ENCODE assay signal across 29 cellular contexts in the genomic region with DNA sequence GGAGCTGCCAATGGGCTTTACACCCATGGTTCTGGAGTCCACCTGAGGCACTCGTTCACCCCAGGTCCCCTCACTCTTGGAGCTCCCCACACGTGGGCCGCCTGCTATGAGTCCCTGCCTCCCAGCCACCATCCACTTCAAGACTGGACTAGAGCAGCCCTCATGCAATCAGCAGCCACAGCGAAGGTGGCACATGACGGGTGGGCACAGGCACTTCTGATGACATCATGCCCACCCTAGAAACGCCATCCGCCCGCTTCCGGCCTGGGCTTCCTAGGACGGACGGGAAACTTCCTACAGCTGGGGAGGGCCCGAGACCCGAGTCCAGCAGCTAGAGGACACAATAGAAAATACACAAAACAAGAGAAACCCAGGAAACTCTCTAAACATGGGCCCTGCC.
"Had no signal": no experiment of that assay in that cellular context is flagged by ENCODE, and none has a peak within 500 bp of the region (broad histone marks: within the 10 kb centered on the region; RNA-seq: fewer than 3 reads in every experiment).

No MANE protein-coding gene starts in this region.

- H3K9ac ChIP-seq: parathyroid adenoma had no signal

- FAIRE-seq: urothelium cell line had no signal

- H3K9me3 ChIP-seq: ovary, psoas muscle, suprapubic skin, testis, tibial artery, transverse colon, vagina had no signal

- H2AFZ ChIP-seq: parathyroid adenoma had no signal

- H3K4me2 ChIP-seq: smooth muscle cell had no signal

- DNase-seq: naive thymus-derived CD8-positive, alpha-beta T cell; nephron progenitor cell; occipital lobe; ovary; posterior cingulate gyrus; psoas muscle; right cardiac atrium; spleen; stimulated activated CD4-positive, alpha-beta T cell treated with anti-CD3 and anti-CD28 coated beads, Interleukin-12 subunit alpha, Interleukin-12 subunit beta, amount 100 ng/mL, for 4 hours; stimulated activated CD4-positive, alpha-beta T cell treated with anti-CD3 and anti-CD28 coated beads, Interleukin-1b, Interleukin-23, amount 100 ng/mL, for 48 hours; stimulated activated CD4-positive, alpha-beta T cell treated with anti-CD3 and anti-CD28 coated beads, Interleukin-4, amount 100 ng/mL, for 1 hour; stimulated activated CD4-positive, alpha-beta T cell treated with anti-CD3 and anti-CD28 coated beads, Interleukin-4, amount 100 ng/mL, for 4 hours; stimulated activated CD8-positive, alpha-beta memory T cell treated with anti-CD3 and anti-CD28 coated beads, Interleukin-4, amount 100 ng/mL, for 48 hours; stimulated activated naive CD4-positive, alpha-beta T cell; stimulated activated naive CD8-positive, alpha-beta T cell treated with anti-CD3 and anti-CD28 coated beads, Interleukin-15, amount 100 ng/mL, for 72 hours; stimulated activated naive CD8-positive, alpha-beta T cell treated with anti-CD3 and anti-CD28 coated beads, Interleukin-15, Interleukin-2, amounts not matched to agents 100 U/mL and 50 U/mL, for 24 hours; substantia nigra; testis; tibial artery; transverse colon had no signal

- H3K4me3 ChIP-seq: ovary, psoas muscle, skin epidermis, smooth muscle cell, spleen, suprapubic skin, testis, tibial artery, transverse colon, vagina had no signal

- H3K27ac ChIP-seq: ovary, parathyroid adenoma, psoas muscle, skin epidermis, spleen, suprapubic skin, testis, tibial artery, transverse colon, vagina had no signal

- H3K4me1 ChIP-seq: parathyroid adenoma, suprapubic skin had no signal

- H3K36me3 ChIP-seq: ovary, spleen, suprapubic skin, tibial artery, transverse colon, vagina had no signal

- H3K79me2 ChIP-seq: parathyroid adenoma had no signal

- H3K27me3 ChIP-seq: ovary, spleen, suprapubic skin, testis, tibial artery, transverse colon, vagina had no signal

- ATAC-seq: naive thymus-derived CD8-positive, alpha-beta T cell; natural killer cell treated with Interleukin-12 subunit alpha and Interleukin-12 subunit beta and Interleukin-15 and Interleukin-18, amount 100 ng/mL, for 72 hours; psoas muscle; sciatic nerve; stimulated activated memory B cell treated with anti-CD40 and anti-IgM and Interleukin-4, amounts not matched to agents 10 μg/mL and 1 μg/mL and 100 μg/mL, for 72 hours; stimulated activated naive CD8-positive, alpha-beta T cell treated with anti-CD3 and anti-CD28 coated beads, Interleukin-15, amount 100 ng/mL, for 72 hours; stimulated activated naive CD8-positive, alpha-beta T cell treated with anti-CD3 and anti-CD28 coated beads, Interleukin-15, Interleukin-2, amounts not matched to agents 100 U/mL and 50 U/mL, for 24 hours had no signal
